In genomic region chr3:49501258-49501609, GRCh38 we compare ENCODE assay signal across 11 cellular contexts. TPM values are rescaled to one million over a fixed set of nuclear protein-coding genes. Genes with fewer than 3 reads are reported as not detected.
DNase-seq lines count a peak whose midpoint lies in the region; ATAC-seq and TF ChIP-seq lines count a peak whose summit lies in the region.
"Had no signal": no experiment of that assay in that cellular context is flagged by ENCODE, and none has a peak within 500 bp of the region (broad histone marks: within the 10 kb centered on the region; RNA-seq: fewer than 3 reads in every experiment).

No MANE protein-coding gene starts in this region.

- peak overlapping the region; percentile 56 for H3K4me2 ChIP-seq in HCT116 (ENCODE audit: low read length)
- H3K4me2 ChIP-seq in mammary epithelial cell (ENCODE audit: insufficient read depth, low read depth, low read length) = peak overlapping the region; percentile 76
- H3K4me2 ChIP-seq in smooth muscle cell = peak overlapping the region; percentile 78

- H3K4me1 ChIP-seq in HCT116 (ENCODE audit: control insufficient read depth in 1 of 2, insufficient read depth in 2 of 2, low read length in 2 of 2) = peaks cover 26 to 65% of the 10 kb centered on the region in 2 experiments
- peaks cover 29% of the 10 kb centered on the region for H3K4me1 ChIP-seq in mammary epithelial cell (ENCODE audit: insufficient read depth, low read length)
- H3K4me1 ChIP-seq in left lung = peaks cover 11 to 25% of the 10 kb centered on the region in 2 donors
- peaks cover 4% of the 10 kb centered on the region for H3K4me1 ChIP-seq in smooth muscle cell (ENCODE audit: low read depth)

- H3K79me2 ChIP-seq in HCT116 (ENCODE audit: insufficient read depth, low read length) (peaks cover 64% of the 10 kb centered on the region), mammary epithelial cell (ENCODE audit: insufficient read depth, low read length) (peaks cover 28% of the 10 kb centered on the region), smooth muscle cell (ENCODE audit: low read depth) (peaks cover 57% of the 10 kb centered on the region)

- no peaks in the 10 kb centered on the region for H3K9me3 ChIP-seq in HCT116 (ENCODE audit: control insufficient read depth in 1 of 2, insufficient read depth in 1 of 2, low read depth in 1 of 2, low read length in 2 of 2)
- H3K9me3 ChIP-seq in mammary epithelial cell (replicated peaks; ENCODE audit: insufficient read depth, low read length) = no peaks in the 10 kb centered on the region
- no peaks in the 10 kb centered on the region for H3K9me3 ChIP-seq in left lung
- H3K9me3 ChIP-seq in smooth muscle cell (replicated peaks; ENCODE audit: low read depth) = no peaks in the 10 kb centered on the region

- DNase-seq in HCT116 (ENCODE audit: low read depth, low spot score) (no peak), mammary epithelial cell (no peak), left lung (no peak), smooth muscle cell (lab: John Stamatoyannopoulos, UW; ENCODE audit: unreplicated experiment) (no peak), AG20443 (ENCODE audit: low spot score) (no peak), cortex of kidney (lab: John Stamatoyannopoulos, UW) (no peak), T1000 (lab: John Stamatoyannopoulos, UW) (no peak)
- DNase-seq: activated CD8-positive, alpha-beta memory T cell treated with anti-CD3 and anti-CD28 coated beads, Interleukin-2, amount 50 U/mL, for 48 hours; NCI-H82 had no signal

- H3K36me3 ChIP-seq in HCT116 (ENCODE audit: control insufficient read depth in 1 of 2, insufficient read depth in 2 of 2, low read length in 2 of 2) = peaks cover 0 to 4% of the 10 kb centered on the region in 2 experiments; a peak in 1 of 4 replicates
- no peaks in the 10 kb centered on the region for H3K36me3 ChIP-seq in mammary epithelial cell (ENCODE audit: insufficient read depth, low read length)
- H3K36me3 ChIP-seq in left lung = no peaks in the 10 kb centered on the region
- H3K36me3 ChIP-seq in smooth muscle cell (ENCODE audit: low read depth) = no peaks in the 10 kb centered on the region

- no TSS peak for BruUV-seq in HCT116 (replicated peaks; lab: Mats Ljungman, UMichigan)
- BruUV-seq in mammary epithelial cell (replicated peaks; lab: Mats Ljungman, UMichigan) = TSS peak; percentile 25

- TF ChIP-seq CTCF in HCT116 (IDR thresholded peaks at IDR 0.05 in 2 of 3, conservative IDR thresholded peaks at IDR 0.05 in 1 of 3; ENCODE audit: borderline replicate concordance in 1 of 3, insufficient read depth in 1 of 3, low read depth in 2 of 3, low read length in 2 of 3) (no peak), mammary epithelial cell (conservative IDR thresholded peaks at IDR 0.05 in 1 of 2, IDR thresholded peaks at IDR 0.05 in 1 of 2; ENCODE audit: extremely low read depth in 1 of 2, insufficient read depth in 1 of 2, low read depth in 1 of 2, low read length in 2 of 2) (no peak), left lung (IDR thresholded peaks at IDR 0.05) (no peak), smooth muscle cell (IDR thresholded peaks at IDR 0.05; ENCODE audit: borderline replicate concordance, insufficient read depth, poor library complexity, severe bottlenecking) (no peak)

- no peak for TF ChIP-seq POLR2A in HCT116 (IDR thresholded peaks at IDR 0.05; ENCODE audit: borderline replicate concordance, extremely low read depth, insufficient read depth, insufficient read length)

- H2AFZ ChIP-seq in HCT116 (ENCODE audit: low read depth, low read length, poor library complexity, severe bottlenecking) = no peak overlapping the region
- H2AFZ ChIP-seq in mammary epithelial cell (ENCODE audit: low read depth, low read length) = peak overlapping the region; percentile 75
- H2AFZ ChIP-seq in smooth muscle cell (ENCODE audit: low read depth) = no peak overlapping the region

- ATAC-seq in HCT116 (peak; percentile 49), left lung (peak; percentile 22), HG02852 (IDR thresholded peaks at IDR 0.05; ENCODE audit: unreplicated experiment) (no peak)

- intact Hi-C loops in HCT116 (cut with micrococcal nuclease) = no loop called here
- intact Hi-C loops in mammary epithelial cell (cut with micrococcal nuclease) = loop anchor here (2.0 kb wide), 1 partner anchor 30 kb away; the partner anchor contains the start of gene DAG1
- intact Hi-C loops in left lung (cut with DNase I) = no loop called here

- CTCF ChIA-PET in HCT116 (lab: Charles Lee) (no interaction called here), mammary epithelial cell (lab: Charles Lee; ENCODE audit: low non-redundant PET) (no interaction called here)

- dilution Hi-C loops in mammary epithelial cell (cut with HindIII; ENCODE audit: low sequenced_read_pairs) = no loop called here

- H3K9ac ChIP-seq in HCT116 (ENCODE audit: low read length) (peak overlapping the region; percentile 52), mammary epithelial cell (ENCODE audit: insufficient read depth, low read length) (peak overlapping the region; percentile 60), smooth muscle cell (ENCODE audit: low read depth) (peak overlapping the region; percentile 49)

- POLR2A ChIA-PET in HCT116 (lab: Charles Lee) = interaction anchor here (0.5 kb wide), 1 partner anchor 269 kb away, joined by 4 read pairs; no protein-coding TSS in a partner anchor

- in situ Hi-C loops in mammary epithelial cell (cut with MboI; ENCODE audit: low sequenced_read_pairs in 2 of 2) = no loop called here

- H3F3A ChIP-seq in smooth muscle cell (ENCODE audit: low read depth) = peaks cover 21% of the 10 kb centered on the region

- no peak for TF ChIP-seq RAD21 in HCT116 (IDR thresholded peaks at IDR 0.05; ENCODE audit: low read depth)

- 13% methylated on average over 3 of the region's 3 CpGs for WGBS in mammary epithelial cell (ENCODE audit: low coverage, missing lambda C conversion rate)
- 49% methylated on average over 3 of the region's 3 CpGs for WGBS in smooth muscle cell (ENCODE audit: low lambda C conversion rate)

- H3K27ac ChIP-seq in HCT116 (ENCODE audit: low read depth, low read length) (peak overlapping the region; percentile 67; the same call in 1 of the 2 replicates), mammary epithelial cell (ENCODE audit: insufficient read depth, low read depth, low read length) (peak overlapping the region; percentile 82), left lung (peak overlapping the region; percentile 6 to 66), smooth muscle cell (ENCODE audit: low read depth) (peak overlapping the region; percentile 98)
- H3K27ac ChIP-seq: C4-2B had no signal

- peak overlapping the region in 1 of 2 experiments; percentile 20; a peak in 1 of 4 replicates for H3K4me3 ChIP-seq in HCT116 (replicated peaks in 1 of 2; ENCODE audit: low read depth in 1 of 2, low read length in 2 of 2)
- no peak overlapping the region for H3K4me3 ChIP-seq in mammary epithelial cell (replicated peaks in 1 of 3; ENCODE audit: insufficient read depth in 1 of 3, low read depth in 2 of 3, low read length in 3 of 3)
- no peak overlapping the region for H3K4me3 ChIP-seq in left lung
- H3K4me3 ChIP-seq in smooth muscle cell = no peak overlapping the region

- H3K27me3 ChIP-seq in HCT116 (ENCODE audit: insufficient read depth, low read length) (no peaks in the 10 kb centered on the region), mammary epithelial cell (ENCODE audit: insufficient read depth, low read length) (no peaks in the 10 kb centered on the region), left lung (no peaks in the 10 kb centered on the region), smooth muscle cell (ENCODE audit: low read depth) (no peaks in the 10 kb centered on the region)

- RAD21 ChIA-PET in HCT116 (lab: Charles Lee; ENCODE audit: low non-redundant PET in 1 of 2, low total read pairs in 2 of 2, uncharacterized antibody in 2 of 2, unreplicated experiment in 2 of 2) = no interaction called here

- H4K20me1 ChIP-seq in HCT116 (ENCODE audit: insufficient read depth) = no peaks in the 10 kb centered on the region; the same call in 1 of the 2 replicates
- H4K20me1 ChIP-seq in mammary epithelial cell (ENCODE audit: insufficient read depth, low read length) = no peaks in the 10 kb centered on the region
- peaks cover 2% of the 10 kb centered on the region for H4K20me1 ChIP-seq in smooth muscle cell (ENCODE audit: low read depth)

- no peaks in the 10 kb centered on the region for H3K9me2 ChIP-seq in HCT116 (ENCODE audit: insufficient read depth)

TF ChIP-seq in HCT116, 20 proteins besides CTCF, POLR2A, EP300 and RAD21 (continues in another document):
- TF ChIP-seq JUND (IDR thresholded peaks at IDR 0.05) (no peak), ELF1 (IDR thresholded peaks at IDR 0.05; ENCODE audit: borderline replicate concordance, low read depth) (no peak), CEBPB (IDR thresholded peaks at IDR 0.05; ENCODE audit: low read depth) (no peak), FOSL1 (IDR thresholded peaks at IDR 0.05; ENCODE audit: low read depth) (no peak), SIN3A (IDR thresholded peaks at IDR 0.05; ENCODE audit: low read depth) (no peak), ZNF274 (IDR thresholded peaks at IDR 0.05; ENCODE audit: low read depth, low read length) (no peak), YY1 (IDR thresholded peaks at IDR 0.05; ENCODE audit: extremely low read depth, insufficient replicate concordance, low read depth, low read length) (no peak), EGR1 (IDR thresholded peaks at IDR 0.05; ENCODE audit: low read depth) (no peak), MAX (IDR thresholded peaks at IDR 0.05) (no peak), ATF3 (IDR thresholded peaks at IDR 0.05) (no peak)

RNA-seq across cellular contexts. Expression of gene DAG1, which starts 31.2 kb away (rescaled TPM):
- total RNA-seq in HCT116 (2021; ENCODE audit: unreplicated experiment) (99.9 TPM), mammary epithelial cell (100 to 1,000 TPM in 1 of 2 donors, 10 to 100 TPM in 1; 68.9 to 162 TPM), left lung (100 to 1,000 TPM in 1 of 2 donors, 10 to 100 TPM in 1; 87.9 to 116 TPM), smooth muscle cell (61.6 and 65.2 TPM in 2 replicates)
- polyA plus RNA-seq in HCT116 (2012) = 45.8 and 46.7 TPM in 2 replicates
- polyA plus RNA-seq in mammary epithelial cell (51.0 TPM), smooth muscle cell (32.1 and 53.0 TPM in 2 replicates)
- 151 TPM for polyA minus RNA-seq in mammary epithelial cell

RNA-seq across cellular contexts. Expression of gene BSN, which starts 53.0 kb away (rescaled TPM):
- 1.5 TPM for total RNA-seq in HCT116 (2021; ENCODE audit: unreplicated experiment)
- polyA plus RNA-seq in HCT116 (2012) = 0.42 and 0.46 TPM in 2 replicates
- total RNA-seq in mammary epithelial cell = under 1 TPM; under 0.01 to 0.21 TPM
- polyA plus RNA-seq in mammary epithelial cell = 0.01 TPM
- 0.05 TPM for polyA minus RNA-seq in mammary epithelial cell
- under 1 TPM; 0.26 to 0.44 TPM for total RNA-seq in left lung
- under 0.01 and 0.22 TPM in 2 replicates for total RNA-seq in smooth muscle cell
- polyA plus RNA-seq in smooth muscle cell = 0.07 and 0.50 TPM in 2 replicates

Comparison
In these comparisons a context has a peak if more than half of its experiments do, and no peak if none do; other contexts are left out.
1. H3K27ac ChIP-seq: peak in every context shown above with its lines; median percentile 98 in smooth muscle cell; 82 in mammary epithelial cell; 67 in HCT116; 36 in left lung.